14 cellular contexts compared by ENCODE assay signal in the genomic region with DNA sequence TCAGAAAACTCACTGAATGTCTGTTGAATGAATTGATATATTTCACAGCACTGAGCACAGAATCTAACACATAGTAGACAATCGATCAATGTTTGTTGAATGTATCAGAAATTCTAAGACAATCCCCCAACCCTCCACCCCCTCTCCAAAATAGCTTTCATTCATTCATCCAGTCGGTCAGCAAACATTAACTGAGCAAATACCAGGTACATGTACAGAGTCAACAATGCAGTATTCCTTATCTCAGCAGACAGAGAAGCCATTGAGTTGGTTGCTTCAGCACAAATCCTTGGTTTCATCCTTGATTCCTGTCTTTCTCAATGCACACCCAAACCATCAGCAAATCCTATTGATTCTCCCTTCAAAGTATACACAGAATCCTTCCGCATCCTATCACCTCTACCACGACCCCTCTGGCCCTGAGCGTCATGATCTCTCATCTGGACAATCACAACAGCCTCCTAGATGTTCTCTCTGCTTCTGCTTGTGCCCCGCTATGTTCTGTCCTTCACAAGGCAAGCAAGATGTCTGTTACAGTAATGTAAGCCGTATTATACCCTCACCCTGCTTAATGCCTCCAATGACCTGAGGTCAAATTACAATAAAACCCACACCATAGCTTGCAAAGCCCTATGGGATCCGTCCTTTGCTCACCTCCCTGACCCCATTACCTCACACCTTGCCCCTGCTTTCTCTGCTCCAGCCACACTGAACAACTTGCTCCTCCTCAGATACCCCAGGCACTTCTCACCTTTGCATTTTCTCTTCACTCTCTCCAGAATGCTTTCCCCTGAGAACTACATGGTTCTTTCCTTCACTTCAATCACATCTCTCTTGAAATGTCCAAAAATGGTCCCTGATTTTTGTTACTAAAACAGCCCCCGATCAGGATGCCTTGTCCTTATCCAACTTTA.
A peak's percentile ranks its signal among the peaks of the same experiment; 100 is the strongest.
DNase-seq lines count a peak whose midpoint lies in the region; FAIRE-seq and TF ChIP-seq lines count a peak whose summit lies in the region.
"Had no signal": no experiment of that assay in that cellular context is flagged by ENCODE, and none has a peak within 500 bp of the region (broad histone marks: within the 10 kb centered on the region; RNA-seq: fewer than 3 reads in every experiment).

No MANE protein-coding gene starts in this region.

- H2AK5ac ChIP-seq in trophoblast cell (ENCODE audit: low read length) = no peak overlapping the region

- H2BK5ac ChIP-seq in trophoblast cell (ENCODE audit: low read depth, low read length, poor library complexity) = no peak overlapping the region

- H3K18ac ChIP-seq in trophoblast cell (ENCODE audit: low read length) = no peak overlapping the region

- H3K9ac ChIP-seq in trophoblast cell (ENCODE audit: low read length) = no peak overlapping the region
- H3K9ac ChIP-seq: GM23248 had no signal

- no peak for TF ChIP-seq CTCF in HEK293 (tag by site-specific recombination; IDR thresholded peaks at IDR 0.05)
- no peak for TF ChIP-seq CTCF in bronchial epithelial cell (IDR thresholded peaks at IDR 0.05; ENCODE audit: insufficient read depth, low read length, severe bottlenecking)
- TF ChIP-seq CTCF in suprapubic skin (IDR thresholded peaks at IDR 0.05) = no peak
- no peak for TF ChIP-seq CTCF in prostate gland (IDR thresholded peaks at IDR 0.05)

- CTCF ChIA-PET in HEK293 (lab: Yijun Ruan, JAX) = interaction anchor here (0.7 kb wide), 1 partner anchor 737 kb away, joined by 3 read pairs; no protein-coding TSS in a partner anchor

- no peaks in the 10 kb centered on the region for H3K79me2 ChIP-seq in trophoblast cell (ENCODE audit: control insufficient read depth, insufficient read depth, low read length, poor library complexity)

- H3K27ac ChIP-seq in HEK293 (ENCODE audit: extremely low read depth, low read depth, low read length) (no peak overlapping the region), trophoblast cell (ENCODE audit: low read depth, low read length) (no peak overlapping the region), suprapubic skin (no peak overlapping the region), prostate gland (no peak overlapping the region)
- H3K27ac ChIP-seq: GM23248 had no signal

- H3K4me3 ChIP-seq in HEK293 (ENCODE audit: low read depth, low read length) (no peak overlapping the region), bronchial epithelial cell (ENCODE audit: low read depth, low read length) (no peak overlapping the region), trophoblast cell (ENCODE audit: low read depth, low read length) (no peak overlapping the region), suprapubic skin (no peak overlapping the region), prostate gland (no peak overlapping the region)
- H3K4me3 ChIP-seq: GM23248, K562 had no signal

- H3K27me3 ChIP-seq in bronchial epithelial cell (ENCODE audit: control insufficient read depth, insufficient read depth, low read length) = no peaks in the 10 kb centered on the region
- no peaks in the 10 kb centered on the region for H3K27me3 ChIP-seq in trophoblast cell (ENCODE audit: insufficient read depth, low read length)
- H3K27me3 ChIP-seq in suprapubic skin = no peaks in the 10 kb centered on the region
- H3K27me3 ChIP-seq in prostate gland (replicated peaks; ENCODE audit: insufficient read depth) = no peaks in the 10 kb centered on the region

- H3K4ac ChIP-seq in trophoblast cell (ENCODE audit: low read depth, low read length) = no peak overlapping the region

- no peak overlapping the region for H4K91ac ChIP-seq in trophoblast cell (ENCODE audit: low read depth, low read length)

- intact Hi-C loops in prostate gland (cut with DNase I) = no loop called here

- H3K14ac ChIP-seq in trophoblast cell (ENCODE audit: low read length) = no peak overlapping the region

- TF ChIP-seq POLR2A in suprapubic skin (IDR thresholded peaks at IDR 0.05) (no peak), prostate gland (IDR thresholded peaks at IDR 0.05) (no peak)

- WGBS in trophoblast cell (ENCODE audit: extremely low coverage, insufficient coverage, insufficient read length) = no CpG with 5 or more reads among the region's 9 CpGs
- WGBS in suprapubic skin = 91% methylated on average over 9 of the region's 9 CpGs
- 87% methylated on average over 9 of the region's 9 CpGs for WGBS in prostate gland

- H2AFZ ChIP-seq in trophoblast cell (ENCODE audit: insufficient read depth, low read length, poor library complexity) = no peak overlapping the region
- H2AFZ ChIP-seq: GM23248 had no signal

- DNase-seq in NCI-H748 (lab: John Stamatoyannopoulos, UW; ENCODE audit: unreplicated experiment) (peak; percentile 46), bronchial epithelial cell (ENCODE audit: low read depth) (no peak), trophoblast cell (no peak), suprapubic skin (ENCODE audit: low spot score in 2 of 2) (no peak), urothelium cell line (ENCODE audit: low spot score) (no peak), prostate gland (ENCODE audit: low spot score) (no peak)
- DNase-seq: CD8-positive, alpha-beta T cell; DMS53; GM23248; H9 had no signal

- H2BK12ac ChIP-seq in trophoblast cell (ENCODE audit: low read length) = peak overlapping the region; percentile 34

- no peak overlapping the region for H4K8ac ChIP-seq in trophoblast cell (ENCODE audit: low read depth, low read length)

- H3K23ac ChIP-seq in trophoblast cell (ENCODE audit: low read length) = no peak overlapping the region

- peaks cover 6% of the 10 kb centered on the region for H3K79me1 ChIP-seq in trophoblast cell (ENCODE audit: low read length)

- H4K12ac ChIP-seq in trophoblast cell (ENCODE audit: low read depth, low read length) = no peak overlapping the region

- no peak overlapping the region for H2BK120ac ChIP-seq in trophoblast cell (ENCODE audit: insufficient read depth, low read length, poor library complexity)

- H3K9me3 ChIP-seq in HEK293 (ENCODE audit: control insufficient read depth, insufficient read depth, low read depth, low read length) (no peaks in the 10 kb centered on the region), trophoblast cell (ENCODE audit: insufficient read depth, low read depth, low read length) (no peaks in the 10 kb centered on the region), suprapubic skin (no peaks in the 10 kb centered on the region), prostate gland (no peaks in the 10 kb centered on the region)
- H3K9me3 ChIP-seq: Caco-2 had no signal

- FAIRE-seq in bronchial epithelial cell (lab: Jason Lieb, UNC) (peak; percentile 52), urothelium cell line (lab: Jason Lieb, UNC) (no peak)
- FAIRE-seq: A204.1, K562 had no signal

- no peaks in the 10 kb centered on the region for H3K4me1 ChIP-seq in HEK293 (ENCODE audit: control insufficient read depth, insufficient read depth, low read length)
- H3K4me1 ChIP-seq in trophoblast cell (ENCODE audit: control insufficient read depth in 1 of 2, insufficient read depth in 2 of 2, low read length in 2 of 2) = peaks cover 5 to 6% of the 10 kb centered on the region in 2 experiments
- H3K4me1 ChIP-seq in suprapubic skin = no peaks in the 10 kb centered on the region
- H3K4me1 ChIP-seq in prostate gland (replicated peaks) = no peaks in the 10 kb centered on the region

- no peak for TF ChIP-seq EP300 in suprapubic skin (IDR thresholded peaks at IDR 0.05)

- H3K4me2 ChIP-seq in trophoblast cell (ENCODE audit: low read length) = no peak overlapping the region

- H3K36me3 ChIP-seq in HEK293 (ENCODE audit: control insufficient read depth in 2 of 2, insufficient read depth in 1 of 2, low read length in 2 of 2) (no peaks in the 10 kb centered on the region), bronchial epithelial cell (ENCODE audit: control insufficient read depth, insufficient read depth, low read length) (no peaks in the 10 kb centered on the region), trophoblast cell (ENCODE audit: control insufficient read depth in 1 of 2, insufficient read depth in 2 of 2, low read length in 2 of 2) (no peaks in the 10 kb centered on the region), suprapubic skin (no peaks in the 10 kb centered on the region), prostate gland (no peaks in the 10 kb centered on the region)

- POLR2A ChIA-PET in HEK293 (lab: Yijun Ruan, JAX) = no interaction called here

TF ChIP-seq in HEK293, 187 proteins besides CTCF, POLR2A, EP300 and RAD21:
- TF ChIP-seq, protein P1, sequence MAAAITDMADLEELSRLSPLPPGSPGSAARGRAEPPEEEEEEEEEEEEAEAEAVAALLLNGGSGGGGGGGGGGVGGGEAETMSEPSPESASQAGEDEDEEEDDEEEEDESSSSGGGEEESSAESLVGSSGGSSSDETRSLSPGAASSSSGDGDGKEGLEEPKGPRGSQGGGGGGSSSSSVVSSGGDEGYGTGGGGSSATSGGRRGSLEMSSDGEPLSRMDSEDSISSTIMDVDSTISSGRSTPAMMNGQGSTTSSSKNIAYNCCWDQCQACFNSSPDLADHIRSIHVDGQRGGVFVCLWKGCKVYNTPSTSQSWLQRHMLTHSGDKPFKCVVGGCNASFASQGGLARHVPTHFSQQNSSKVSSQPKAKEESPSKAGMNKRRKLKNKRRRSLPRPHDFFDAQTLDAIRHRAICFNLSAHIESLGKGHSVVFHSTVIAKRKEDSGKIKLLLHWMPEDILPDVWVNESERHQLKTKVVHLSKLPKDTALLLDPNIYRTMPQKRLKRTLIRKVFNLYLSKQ (tag by site-specific recombination; IDR thresholded peaks at IDR 0.05; ENCODE audit: borderline replicate concordance) = no peak
- TF ChIP-seq KLF10 (tag by site-specific recombination; IDR thresholded peaks at IDR 0.05) (no peak), ZNF140 (tag by site-specific recombination; IDR thresholded peaks at IDR 0.05) (no peak), PRDM1 (tag by site-specific recombination; IDR thresholded peaks at IDR 0.05) (peak; percentile 39; the same call in 1 of the 2 replicates)
TF ChIP-seq in HEK293: peak in this region for 1.
